8 cellular contexts compared by ENCODE assay signal in genomic region chr1:202144510-202145324, GRCh38. TPM values are rescaled to one million over a fixed set of nuclear protein-coding genes. Genes with fewer than 3 reads are reported as not detected.
A peak's percentile ranks its signal among the peaks of the same experiment; 100 is the strongest.
DNase-seq lines count a peak whose midpoint lies in the region; ATAC-seq, FAIRE-seq and TF ChIP-seq lines count a peak whose summit lies in the region.

ARL8A (minus strand) TSS chr1:202144737; CDS start chr1:202144572, 165 bp downstream.

- H3K27me3 Mint-ChIP-seq in CD4-positive, CD25-positive, alpha-beta regulatory T cell = no peaks in the 10 kb centered on the region
- H3K27me3 Mint-ChIP-seq in neural crest cell (ENCODE audit: low read depth) (peaks cover 6% of the 10 kb centered on the region), type B pancreatic cell (peaks cover 3% of the 10 kb centered on the region)

- TF ChIP-seq CTCF in neural crest cell (conservative IDR thresholded peaks at IDR 0.05) (no peak), type B pancreatic cell (conservative IDR thresholded peaks at IDR 0.05) (no peak)

- peaks cover 3% of the 10 kb centered on the region for H3K36me3 Mint-ChIP-seq in CD4-positive, CD25-positive, alpha-beta regulatory T cell
- H3K36me3 Mint-ChIP-seq in neural crest cell (ENCODE audit: low read depth) = no peaks in the 10 kb centered on the region
- no peaks in the 10 kb centered on the region for H3K36me3 Mint-ChIP-seq in type B pancreatic cell

- no peaks in the 10 kb centered on the region for H3K9me3 Mint-ChIP-seq in CD4-positive, CD25-positive, alpha-beta regulatory T cell
- no peaks in the 10 kb centered on the region for H3K9me3 Mint-ChIP-seq in neural crest cell
- H3K9me3 Mint-ChIP-seq in type B pancreatic cell = no peaks in the 10 kb centered on the region

- DNase-seq in CD4-positive, CD25-positive, alpha-beta regulatory T cell = peak; percentile 65 to 73 (median 67)
- DNase-seq in RKO (ENCODE audit: low spot score) (peak; percentile 55), frontal cortex (ENCODE audit: low spot score in 2 of 2) (peak; percentile 83 to 89), neural crest cell (ENCODE audit: low read depth, low spot score) (peak; percentile 43), type B pancreatic cell (ENCODE audit: extremely low spot score, unreplicated experiment) (no peak)
- DNase-seq in activated naive CD4-positive, alpha-beta T cell (lab: John Stamatoyannopoulos, UW) = peak; percentile 25 to 60 (median 30)

- H3K36me3 ChIP-seq in CD4-positive, CD25-positive, alpha-beta regulatory T cell (ENCODE audit: control insufficient read depth, insufficient read depth, low read length) = peaks cover 18% of the 10 kb centered on the region

- H3K27ac ChIP-seq in CD4-positive, CD25-positive, alpha-beta regulatory T cell (ENCODE audit: insufficient read depth, low read length, poor library complexity, severe bottlenecking) = peak within 1 kb of the TSS; percentile 74

- peak within 1 kb of the TSS; percentile 96 to 98 (median 97) for H3K27ac Mint-ChIP-seq in CD4-positive, CD25-positive, alpha-beta regulatory T cell
- peak within 1 kb of the TSS; percentile 28 for H3K27ac Mint-ChIP-seq in neural crest cell (ENCODE audit: unreplicated experiment)
- H3K27ac Mint-ChIP-seq in type B pancreatic cell = peak within 1 kb of the TSS; percentile 92

- ATAC-seq in CD4-positive, CD25-positive, alpha-beta regulatory T cell (ENCODE audit: low read depth in 2 of 2) = peak; percentile 73 to 76
- ATAC-seq in GM19351 (IDR thresholded peaks at IDR 0.05; ENCODE audit: unreplicated experiment) (peak; percentile 62), HG03460 (IDR thresholded peaks at IDR 0.05; ENCODE audit: unreplicated experiment) (peak; percentile 48)

- H3K27me3 ChIP-seq in CD4-positive, CD25-positive, alpha-beta regulatory T cell (ENCODE audit: control insufficient read depth, insufficient read depth, low read length) = no peaks in the 10 kb centered on the region

- H3K4me3 Mint-ChIP-seq in CD4-positive, CD25-positive, alpha-beta regulatory T cell = peak within 1 kb of the TSS; percentile 92 to 97 (median 97)
- H3K4me3 Mint-ChIP-seq in neural crest cell (peak within 1 kb of the TSS; percentile 96), type B pancreatic cell (peak within 1 kb of the TSS; percentile 98)

- peaks cover 27% of the 10 kb centered on the region for H3K4me1 ChIP-seq in CD4-positive, CD25-positive, alpha-beta regulatory T cell (ENCODE audit: control insufficient read depth, insufficient read depth, low read length, poor library complexity, severe bottlenecking)

- no peaks in the 10 kb centered on the region for H3K9me3 ChIP-seq in CD4-positive, CD25-positive, alpha-beta regulatory T cell (ENCODE audit: control insufficient read depth in 2 of 2, low read length in 2 of 2)

- H3K4me3 ChIP-seq in CD4-positive, CD25-positive, alpha-beta regulatory T cell (ENCODE audit: low read depth, low read length) = peak within 1 kb of the TSS; percentile 86

- no peak for FAIRE-seq in frontal cortex (lab: Jason Lieb, UNC)

- peaks cover 6 to 45% (median 24%) of the 10 kb centered on the region in 4 donors for H3K4me1 Mint-ChIP-seq in CD4-positive, CD25-positive, alpha-beta regulatory T cell
- H3K4me1 Mint-ChIP-seq in neural crest cell (peaks cover 25% of the 10 kb centered on the region), type B pancreatic cell (ENCODE audit: unreplicated experiment) (peaks cover 21% of the 10 kb centered on the region)

RNA-seq across cellular contexts. Expression of gene ARL8A, which starts in this region (rescaled TPM):
- 84.1 TPM for total RNA-seq in CD4-positive, CD25-positive, alpha-beta regulatory T cell
- 10 to 100 TPM in 1 of 4 donors, 1 to 10 TPM in 3; 6.6 to 11.1 (median 7.7) TPM for polyA plus RNA-seq in CD4-positive, CD25-positive, alpha-beta regulatory T cell
- total RNA-seq in frontal cortex (99.1 TPM), neural crest cell (50.9 and 57.3 TPM in 2 replicates), type B pancreatic cell (ENCODE audit: low replicate concordance) (58.6 and 69.1 TPM in 2 replicates)

Comparison
In these comparisons a context has a peak if more than half of its experiments do, and no peak if none do; other contexts are left out.
1. H3K27ac Mint-ChIP-seq: peak in every context shown above with its lines; median percentile 97 in CD4-positive, CD25-positive, alpha-beta regulatory T cell; 92 in type B pancreatic cell; 28 in neural crest cell.